In genomic region chr1:40939320-40940059, GRCh38 we compare ENCODE assay signal across 12 cellular contexts. TPM values are rescaled to one million over a fixed set of nuclear protein-coding genes. Genes with fewer than 3 reads are reported as not detected.
DNase-seq lines count a peak whose midpoint lies in the region; ATAC-seq and TF ChIP-seq lines count a peak whose summit lies in the region.
"Had no signal": no experiment of that assay in that cellular context is flagged by ENCODE, and none has a peak within 500 bp of the region (broad histone marks: within the 10 kb centered on the region; RNA-seq: fewer than 3 reads in every experiment).

No MANE protein-coding gene starts in this region.

- H3K27ac ChIP-seq in coronary artery = peak overlapping the region in 1 of 2 donors; percentile 43
- H3K27ac ChIP-seq: skin epidermis had no signal

- ATAC-seq in HG02938 (IDR thresholded peaks at IDR 0.05; ENCODE audit: unreplicated experiment) = no peak

- peak; percentile 77 for DNase-seq in AG10803 (ENCODE audit: low read depth)
- DNase-seq in MV-4-11 (lab: John Stamatoyannopoulos, UW) = peak; percentile 83
- peak; percentile 20 to 51 for DNase-seq in erythroblast (lab: John Stamatoyannopoulos, UW)
- peak; percentile 36 for DNase-seq in mucosa of gallbladder (ENCODE audit: low spot score)
- no peak for DNase-seq in hepatic stellate cell (ENCODE audit: low spot score)
- DNase-seq in coronary artery (ENCODE audit: low spot score) = no peak
- no peak for DNase-seq in NCI-H1930 (lab: John Stamatoyannopoulos, UW)
- DNase-seq: central memory CD4-positive, alpha-beta T cell; MM.1S; stimulated activated naive CD4-positive, alpha-beta T cell treated with Interleukin-2 at 50 U/mL for 16 hours had no signal

- TF ChIP-seq CTCF in AG10803 (conservative IDR thresholded peaks at IDR 0.05; ENCODE audit: low read length) = no peak
- TF ChIP-seq CTCF in coronary artery (IDR thresholded peaks at IDR 0.05) = no peak

- no peak for TF ChIP-seq POLR2A in erythroblast (IDR thresholded peaks at IDR 0.05; ENCODE audit: low read length)

- H3K4me3 ChIP-seq in AG10803 (ENCODE audit: low read length) = no peak overlapping the region
- H3K4me3 ChIP-seq in coronary artery = no peak overlapping the region
- H3K4me3 ChIP-seq: skin epidermis had no signal

RNA-seq across cellular contexts. Expression of gene CTPS1, which starts 40.0 kb away (rescaled TPM):
- total RNA-seq in mucosa of gallbladder = 20.4 TPM

Comparison
In these comparisons a context has a peak if more than half of its experiments do, and no peak if none do; other contexts are left out.
1. DNase-seq: peak in AG10803 (single experiment), MV-4-11 (single experiment), erythroblast (2 of 2) and mucosa of gallbladder (single experiment); none in hepatic stellate cell (single experiment), coronary artery (single experiment) and NCI-H1930 (0 of 2).